In the genomic region with DNA sequence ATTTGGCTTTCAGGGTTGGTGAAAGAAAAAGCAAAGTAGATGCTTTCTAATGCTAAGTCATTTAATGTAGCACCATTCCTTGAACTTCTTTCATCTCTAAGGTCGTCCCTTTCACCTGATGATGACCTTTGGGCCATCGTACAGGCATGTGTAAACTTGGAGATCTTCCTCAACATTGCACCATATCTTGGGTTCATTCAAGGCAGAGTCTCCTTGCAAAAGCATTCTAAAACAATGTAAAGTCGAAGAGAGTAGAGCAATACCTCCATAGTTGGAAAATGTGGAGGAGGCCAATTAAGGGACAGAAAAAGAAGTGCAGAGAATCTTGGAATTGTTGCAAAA, we compare ENCODE assay signal across 8 cellular contexts. TPM values are rescaled to one million over a fixed set of nuclear protein-coding genes. Genes with fewer than 3 reads are reported as not detected.
DNase-seq lines count a peak whose midpoint lies in the region; ATAC-seq lines count a peak whose summit lies in the region.

No MANE protein-coding gene starts in this region.

- H3K27me3 ChIP-seq in iPS-18a (ENCODE audit: control insufficient read depth, insufficient read depth, low read length): no peaks in the 10 kb centered on the region

- no peaks in the 10 kb centered on the region for H3K27me3 Mint-ChIP-seq in stimulated activated naive B cell treated with anti-CD40 and anti-IgM and Interleukin-4, amounts not matched to agents 10 μg/mL and 1 μg/mL and 100 μg/mL, for 72 hours

- no peak for DNase-seq in activated naive CD4-positive, alpha-beta T cell treated with anti-CD3 and anti-CD28 coated beads, Interleukin-2, amount 50 U/mL, for 72 hours (ENCODE audit: low spot score in 2 of 2)
- DNase-seq in stimulated activated naive B cell treated with anti-CD40 and anti-IgM and Interleukin-4, amounts not matched to agents 10 μg/mL and 1 μg/mL and 100 μg/mL, for 72 hours: no peak
- DNase-seq in MV-4-11 (lab: John Stamatoyannopoulos, UW) (no peak), NAMALWA (ENCODE audit: low spot score) (no peak), COLO668 (lab: John Stamatoyannopoulos, UW; ENCODE audit: unreplicated experiment) (no peak), NCI-H524 treated with DMSO at 0.1 percent for 48 hours (lab: John Stamatoyannopoulos, UW) (no peak)

- H3K9me3 Mint-ChIP-seq in activated naive CD4-positive, alpha-beta T cell treated with anti-CD3 and anti-CD28 coated beads, Interleukin-2, amount 50 U/mL, for 72 hours: peaks cover 10 to 11% of the 10 kb centered on the region in 2 donors
- H3K9me3 Mint-ChIP-seq in stimulated activated naive B cell treated with anti-CD40 and anti-IgM and Interleukin-4, amounts not matched to agents 10 μg/mL and 1 μg/mL and 100 μg/mL, for 72 hours: peaks cover 3 to 4% of the 10 kb centered on the region in 2 donors

- H3K4me1 ChIP-seq in iPS-18a (ENCODE audit: control insufficient read depth, low read depth, low read length): peaks cover 6% of the 10 kb centered on the region

- peak overlapping the region; percentile 99 for H3K27ac Mint-ChIP-seq in activated naive CD4-positive, alpha-beta T cell treated with anti-CD3 and anti-CD28 coated beads, Interleukin-2, amount 50 U/mL, for 72 hours
- peak overlapping the region; percentile 99 for H3K27ac Mint-ChIP-seq in stimulated activated naive B cell treated with anti-CD40 and anti-IgM and Interleukin-4, amounts not matched to agents 10 μg/mL and 1 μg/mL and 100 μg/mL, for 72 hours

- peak overlapping the region; percentile 91 for H3K9ac ChIP-seq in iPS-18a (ENCODE audit: low read length)

- peaks cover 13 to 25% of the 10 kb centered on the region in 2 donors for H3K4me1 Mint-ChIP-seq in stimulated activated naive B cell treated with anti-CD40 and anti-IgM and Interleukin-4, amounts not matched to agents 10 μg/mL and 1 μg/mL and 100 μg/mL, for 72 hours

- H3K4me3 Mint-ChIP-seq in stimulated activated naive B cell treated with anti-CD40 and anti-IgM and Interleukin-4, amounts not matched to agents 10 μg/mL and 1 μg/mL and 100 μg/mL, for 72 hours: peak overlapping the region; percentile 99

- no peaks in the 10 kb centered on the region for H3K36me3 ChIP-seq in iPS-18a (ENCODE audit: control insufficient read depth, low read depth, low read length)

- no peak overlapping the region for H3K27ac ChIP-seq in iPS-18a (ENCODE audit: low read length)

- H3K9me3 ChIP-seq in iPS-18a (ENCODE audit: control insufficient read depth, low read depth, low read length): no peaks in the 10 kb centered on the region

- peak; percentile 3 for ATAC-seq in HG03354 (IDR thresholded peaks at IDR 0.05; ENCODE audit: poor library complexity, severe bottlenecking, unreplicated experiment)
- no peak for ATAC-seq in activated naive CD4-positive, alpha-beta T cell treated with anti-CD3 and anti-CD28 coated beads, Interleukin-2, amount 50 U/mL, for 72 hours
- no peak for ATAC-seq in stimulated activated naive B cell treated with anti-CD40 and anti-IgM and Interleukin-4, amounts not matched to agents 10 μg/mL and 1 μg/mL and 100 μg/mL, for 72 hours (replicated peaks)

- peaks cover 33 to 36% of the 10 kb centered on the region in 2 donors for H3K36me3 Mint-ChIP-seq in activated naive CD4-positive, alpha-beta T cell treated with anti-CD3 and anti-CD28 coated beads, Interleukin-2, amount 50 U/mL, for 72 hours
- H3K36me3 Mint-ChIP-seq in stimulated activated naive B cell treated with anti-CD40 and anti-IgM and Interleukin-4, amounts not matched to agents 10 μg/mL and 1 μg/mL and 100 μg/mL, for 72 hours: peaks cover 22 to 29% of the 10 kb centered on the region in 2 donors

- peak overlapping the region; percentile 99 for H3K4me3 ChIP-seq in iPS-18a (ENCODE audit: low read length)

RNA-seq across cellular contexts. Expression of gene TMEM44, which starts 48.8 kb away (rescaled TPM):
- 10 to 100 TPM in 1 of 2 donors, 1 to 10 TPM in 1; 1.6 to 10.7 TPM for total RNA-seq in activated naive CD4-positive, alpha-beta T cell treated with anti-CD3 and anti-CD28 coated beads, Interleukin-2, amount 50 U/mL, for 72 hours
